22 cellular contexts compared by ENCODE assay signal in the genomic region with DNA sequence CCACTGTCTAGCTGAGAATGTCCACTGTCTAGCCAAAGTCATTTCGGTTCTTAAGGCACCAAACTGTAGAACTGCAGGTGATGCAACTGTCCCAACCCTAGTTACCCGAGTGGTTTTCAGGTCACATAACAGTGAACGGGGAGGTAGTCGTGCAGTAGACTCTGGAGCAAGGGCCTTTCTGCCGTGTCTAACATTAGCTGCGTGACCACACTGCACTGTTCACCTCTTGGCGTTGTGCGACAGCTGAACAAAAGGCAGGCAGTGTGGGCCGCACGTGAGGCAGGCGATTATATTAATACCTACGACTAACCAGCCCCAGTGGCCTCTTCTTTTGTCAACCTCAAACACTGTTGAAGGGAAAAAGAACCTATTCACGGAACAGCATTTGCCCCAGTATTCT. TPM values are rescaled to one million over a fixed set of nuclear protein-coding genes. Genes with fewer than 3 reads are reported as not detected.
DNase-seq lines count a peak whose midpoint lies in the region; ATAC-seq and TF ChIP-seq lines count a peak whose summit lies in the region.
"Had no signal": no experiment of that assay in that cellular context is flagged by ENCODE, and none has a peak within 500 bp of the region (broad histone marks: within the 10 kb centered on the region; RNA-seq: fewer than 3 reads in every experiment).

No MANE protein-coding gene starts in this region.

- H4K91ac ChIP-seq in H9 (ENCODE audit: insufficient read length, low read depth, low read length) = no peak overlapping the region

- H3K27ac Mint-ChIP-seq in H9 = peak overlapping the region; percentile 95 to 99 (median 99)
- no peak overlapping the region for H3K27ac Mint-ChIP-seq in stimulated activated effector memory CD8-positive, alpha-beta T cell treated with anti-CD3 and anti-CD28 coated beads, Interleukin-12 subunit alpha, Interleukin-12 subunit beta, amount 100 ng/mL, for 72 hours
- H3K27ac Mint-ChIP-seq: activated CD8-positive, alpha-beta memory T cell treated with anti-CD3 and anti-CD28 coated beads, Interleukin-2, amount 10 ng/mL, durations not matched to agents 7 days and 5 days; activated T-helper 2 cell treated with anti-CD3 and anti-CD28 coated beads, Interferon-gamma antibody, Interleukin-2, Interleukin-4, amounts not matched to agents 10 μg/mL and 5 μg/mL and 100 μg/mL, durations not matched to agents 14 hours and 24 hours and 36 hours; CD4-positive, alpha-beta memory T cell; stimulated activated naive CD8-positive, alpha-beta T cell treated with anti-CD3 and anti-CD28 coated beads, Interleukin-15, Interleukin-2, amounts not matched to agents 100 ng/mL and 50 ng/mL, for 24 hours had no signal

- H4K8ac ChIP-seq in H9 (replicated peaks; ENCODE audit: insufficient read length, low read depth, low read length) = no peak overlapping the region

- H3K36me3 Mint-ChIP-seq in H9 (ENCODE audit: insufficient read depth in 1 of 3, low read depth in 3 of 3) = peaks cover 36 to 57% (median 46%) of the 10 kb centered on the region in 3 experiments
- H3K36me3 Mint-ChIP-seq in stimulated activated effector memory CD8-positive, alpha-beta T cell treated with anti-CD3 and anti-CD28 coated beads, Interleukin-12 subunit alpha, Interleukin-12 subunit beta, amount 100 ng/mL, for 72 hours = no peaks in the 10 kb centered on the region
- H3K36me3 Mint-ChIP-seq: activated CD8-positive, alpha-beta memory T cell treated with anti-CD3 and anti-CD28 coated beads, Interleukin-2, amount 10 ng/mL, durations not matched to agents 7 days and 5 days; IgD-negative memory B cell had no signal

- H3K27me3 Mint-ChIP-seq in H9 (ENCODE audit: low read depth) = peaks cover 11% of the 10 kb centered on the region

- no peaks in the 10 kb centered on the region for H4K20me1 ChIP-seq in H9 (ENCODE audit: control insufficient read depth, insufficient read depth, insufficient read length)

- peaks cover 6% of the 10 kb centered on the region for H3K79me1 ChIP-seq in H9 (ENCODE audit: insufficient read depth, low read depth, low read length, poor library complexity, severe bottlenecking)

- peak overlapping the region; percentile 11 for H2AK5ac ChIP-seq in H9 (ENCODE audit: insufficient read length, low read length)

- H3K79me2 ChIP-seq in H9 (ENCODE audit: insufficient read depth, low read length) = peaks cover 41% of the 10 kb centered on the region; the same call in 1 of the 2 replicates

- H3K27me3 ChIP-seq in H9 (ENCODE audit: insufficient read depth, low read length) = no peaks in the 10 kb centered on the region
- H3K27me3 ChIP-seq in upper lobe of left lung = no peaks in the 10 kb centered on the region
- peaks cover 69% of the 10 kb centered on the region for H3K27me3 ChIP-seq in foreskin keratinocyte
- H3K27me3 ChIP-seq: upper lobe of right lung had no signal

- H3K4me1 ChIP-seq in H9 (ENCODE audit: insufficient read depth, low read length) = peaks cover 12% of the 10 kb centered on the region; the same call in 1 of the 2 replicates
- peaks cover 14 to 31% (median 21%) of the 10 kb centered on the region in 4 donors for H3K4me1 ChIP-seq in upper lobe of left lung
- no peaks in the 10 kb centered on the region for H3K4me1 ChIP-seq in foreskin keratinocyte

- H3K14ac ChIP-seq in H9 (ENCODE audit: insufficient read depth, low read length) = peak overlapping the region; percentile 44; the same call in 1 of the 2 replicates

- H4K5ac ChIP-seq in H9 (ENCODE audit: insufficient read length, low read depth, low read length) = peak overlapping the region; percentile 29

- peak overlapping the region; percentile 84 for H3K4me2 ChIP-seq in H9 (ENCODE audit: insufficient read depth, insufficient read length, low read length)

- H2BK120ac ChIP-seq in H9 (ENCODE audit: low read depth, low read length, poor library complexity, severe bottlenecking) = no peak overlapping the region

- no peak overlapping the region for H3K56ac ChIP-seq in H9 (ENCODE audit: insufficient read length, low read depth, low read length)

- ATAC-seq in upper lobe of left lung (ENCODE audit: low FRiP score in 2 of 2) (no peak), HG03460 (IDR thresholded peaks at IDR 0.05; ENCODE audit: unreplicated experiment) (no peak), foreskin keratinocyte (no peak)
- ATAC-seq in stimulated activated effector memory CD8-positive, alpha-beta T cell treated with anti-CD3 and anti-CD28 coated beads, Interleukin-12 subunit alpha, Interleukin-12 subunit beta, amount 100 ng/mL, for 72 hours = no peak
- ATAC-seq: activated CD8-positive, alpha-beta memory T cell treated with anti-CD3 and anti-CD28 coated beads, Interleukin-2, amount 10 ng/mL, durations not matched to agents 7 days and 5 days; upper lobe of right lung had no signal

- no CpG with 5 or more reads among the region's 13 CpGs for WGBS in H9 (ENCODE audit: extremely low coverage, insufficient read length, low lambda C conversion rate)
- 73 to 80% methylated on average over 13 of the region's 13 CpGs for WGBS in upper lobe of left lung, 2 donors

- peak overlapping the region; percentile 81 to 97 for H3K4me3 Mint-ChIP-seq in H9
- no peak overlapping the region for H3K4me3 Mint-ChIP-seq in stimulated activated effector memory CD8-positive, alpha-beta T cell treated with anti-CD3 and anti-CD28 coated beads, Interleukin-12 subunit alpha, Interleukin-12 subunit beta, amount 100 ng/mL, for 72 hours
- H3K4me3 Mint-ChIP-seq: activated CD8-positive, alpha-beta memory T cell treated with anti-CD3 and anti-CD28 coated beads, Interleukin-2, amount 10 ng/mL, durations not matched to agents 7 days and 5 days had no signal

- H3K9me3 Mint-ChIP-seq in H9 = no peaks in the 10 kb centered on the region; a peak in 2 of 5 replicates
- no peaks in the 10 kb centered on the region for H3K9me3 Mint-ChIP-seq in stimulated activated effector memory CD8-positive, alpha-beta T cell treated with anti-CD3 and anti-CD28 coated beads, Interleukin-12 subunit alpha, Interleukin-12 subunit beta, amount 100 ng/mL, for 72 hours
- H3K9me3 Mint-ChIP-seq: activated T-helper 2 cell treated with anti-CD3 and anti-CD28 coated beads, Interferon-gamma antibody, Interleukin-2, Interleukin-4, amounts not matched to agents 10 μg/mL and 5 μg/mL and 100 μg/mL, durations not matched to agents 14 hours and 24 hours and 36 hours; IgD-negative memory B cell; stimulated activated naive CD8-positive, alpha-beta T cell treated with anti-CD3 and anti-CD28 coated beads, Interleukin-15, Interleukin-2, amounts not matched to agents 100 ng/mL and 50 ng/mL, for 24 hours had no signal

- TF ChIP-seq CTCF in H9 (conservative IDR thresholded peaks at IDR 0.05) (no peak), upper lobe of left lung (IDR thresholded peaks at IDR 0.05) (no peak), foreskin keratinocyte (conservative IDR thresholded peaks at IDR 0.05) (no peak)

- peak overlapping the region; percentile 74 for H3K18ac ChIP-seq in H9 (ENCODE audit: insufficient read length, low read depth, low read length)

- H3K27ac ChIP-seq in H9 (ENCODE audit: insufficient read length, low read depth, low read length) (peak overlapping the region; percentile 66), upper lobe of left lung (no peak overlapping the region), foreskin keratinocyte (no peak overlapping the region)
- H3K27ac ChIP-seq: right atrium auricular region, upper lobe of right lung had no signal

- H3T11ph ChIP-seq in H9 (ENCODE audit: low read length) = no peak overlapping the region

- H2BK20ac ChIP-seq in H9 (ENCODE audit: low read depth, low read length, poor library complexity, severe bottlenecking) = no peak overlapping the region

- peak overlapping the region; percentile 54 for H3K9ac ChIP-seq in H9 (ENCODE audit: extremely low read depth, insufficient read length, low read length)

- no peak overlapping the region for H2AFZ ChIP-seq in H9 (ENCODE audit: low read length)

- DNase-seq in H9 = no peak
- DNase-seq in cerebellar cortex (ENCODE audit: low spot score) = peak; percentile 32
- DNase-seq in left kidney (ENCODE audit: low read depth, low spot score) = peak; percentile 59
- DNase-seq in retina = peak; percentile 47
- no peak for DNase-seq in upper lobe of left lung
- DNase-seq in stimulated activated effector memory CD8-positive, alpha-beta T cell treated with anti-CD3 and anti-CD28 coated beads, Interleukin-12 subunit alpha, Interleukin-12 subunit beta, amount 100 ng/mL, for 72 hours (ENCODE audit: low spot score in 2 of 2) = no peak
- no peak for DNase-seq in foreskin keratinocyte
- DNase-seq: activated CD4-positive, alpha-beta T cell treated with anti-CD3 and anti-CD28 coated beads for 4 hours; activated CD8-positive, alpha-beta memory T cell treated with anti-CD3 and anti-CD28 coated beads, Interleukin-2, amount 10 ng/mL, durations not matched to agents 7 days and 5 days; amniotic stem cell; CD4-positive, alpha-beta memory T cell; DMS79; NCI-H2029; NCI-H446 treated with DMSO at 0.1 percent for 48 hours; RPMI8226; upper lobe of right lung had no signal

- H3K36me3 ChIP-seq in upper lobe of left lung = no peaks in the 10 kb centered on the region
- H3K36me3 ChIP-seq: right atrium auricular region, upper lobe of right lung had no signal

- H3K23me2 ChIP-seq in H9 (ENCODE audit: insufficient read length, low read depth, low read length, poor library complexity, severe bottlenecking) = peaks cover 19% of the 10 kb centered on the region

- TF ChIP-seq EP300 in upper lobe of left lung (IDR thresholded peaks at IDR 0.05) = no peak

- TF ChIP-seq POLR2A in upper lobe of left lung (IDR thresholded peaks at IDR 0.05) = no peak

- H3K23ac ChIP-seq in H9 (ENCODE audit: insufficient read length, low read depth, low read length) = no peak overlapping the region

- peak overlapping the region; percentile 88 for H2BK5ac ChIP-seq in H9 (ENCODE audit: insufficient read length, low read length)

- no peak overlapping the region for H3K4me3 ChIP-seq in upper lobe of left lung
- H3K4me3 ChIP-seq: right atrium auricular region, upper lobe of right lung had no signal

- no peak overlapping the region for H2BK15ac ChIP-seq in H9 (ENCODE audit: low read depth, low read length)

- H3K4ac ChIP-seq in H9 (ENCODE audit: low read depth, low read length) = no peak overlapping the region

- peaks cover 62% of the 10 kb centered on the region in 2 experiments for H3K4me1 Mint-ChIP-seq in H9
- peaks cover 11% of the 10 kb centered on the region for H3K4me1 Mint-ChIP-seq in stimulated activated effector memory CD8-positive, alpha-beta T cell treated with anti-CD3 and anti-CD28 coated beads, Interleukin-12 subunit alpha, Interleukin-12 subunit beta, amount 100 ng/mL, for 72 hours

- H2BK12ac ChIP-seq in H9 (ENCODE audit: insufficient read length, low read depth, low read length) = peak overlapping the region; percentile 0

- H3K9me3 ChIP-seq in H9 (ENCODE audit: control insufficient read depth, low read depth, low read length) (no peaks in the 10 kb centered on the region), upper lobe of left lung (no peaks in the 10 kb centered on the region)
- H3K9me3 ChIP-seq: right atrium auricular region, upper lobe of right lung had no signal

RNA-seq across cellular contexts. Expression of a gene that starts 2.8 kb away (rescaled TPM):
- total RNA-seq in H9 (2021) (269 and 271 TPM in 2 replicates), upper lobe of left lung (1 to 10 TPM; 1.0 to 4.8 (median 2.1) TPM), foreskin keratinocyte (0.04 TPM in 1 of 2 replicates, not detected in the other)
- 0.02 TPM in 2 replicates for polyA plus RNA-seq in foreskin keratinocyte
- total RNA-seq: activated T-helper 2 cell treated with anti-CD3 and anti-CD28 coated beads, Interferon-gamma antibody, Interleukin-2, Interleukin-4, amounts not matched to agents 10 μg/mL and 5 μg/mL and 100 μg/mL, durations not matched to agents 14 hours and 24 hours and 36 hours; endothelial cell of umbilical vein had no signal

Comparison
In these comparisons a context has a peak if more than half of its experiments do, and no peak if none do; other contexts are left out.
1. DNase-seq: peak in cerebellar cortex (single experiment), left kidney (single experiment) and retina (single experiment); none in H9 (single experiment), upper lobe of left lung (0 of 2), stimulated activated effector memory CD8-positive, alpha-beta T cell treated with anti-CD3 and anti-CD28 coated beads, Interleukin-12 subunit alpha, Interleukin-12 subunit beta, amount 100 ng/mL, for 72 hours (0 of 2) and foreskin keratinocyte (0 of 2).
2. RNA of a gene that starts 2.8 kb away (total RNA-seq): 269 to 271 TPM in H9; 1.0 to 4.8 TPM in upper lobe of left lung and 0.04 TPM in foreskin keratinocyte; every median in the first group is over 10 times any median in the second.